9 cellular contexts compared by ENCODE assay signal in genomic region chr4:101135371-101136010, GRCh38.
DNase-seq lines count a peak whose midpoint lies in the region; ATAC-seq and TF ChIP-seq lines count a peak whose summit lies in the region.
"Had no signal": no experiment of that assay in that cellular context is flagged by ENCODE, and none has a peak within 500 bp of the region (broad histone marks: within the 10 kb centered on the region; RNA-seq: fewer than 3 reads in every experiment).

No MANE protein-coding gene starts in this region.

- no peaks in the 10 kb centered on the region for H3K9me3 ChIP-seq in WERI-Rb-1 (ENCODE audit: severe bottlenecking)
- no peaks in the 10 kb centered on the region for H3K9me3 ChIP-seq in vagina

- no peaks in the 10 kb centered on the region for H3K27me3 ChIP-seq in WERI-Rb-1 (ENCODE audit: insufficient read depth, low read depth, severe bottlenecking)
- H3K27me3 ChIP-seq in vagina: no peaks in the 10 kb centered on the region

- intact Hi-C loops in vagina (cut with DNase I): no loop called here

- no peak for TF ChIP-seq CTCF in GM12864 (IDR thresholded peaks at IDR 0.05; ENCODE audit: low read depth, low read length, missing control alignments)
- no peak for TF ChIP-seq CTCF in epithelial cell of proximal tubule (conservative IDR thresholded peaks at IDR 0.05; ENCODE audit: low read depth, low read length)
- TF ChIP-seq CTCF in WERI-Rb-1 (IDR thresholded peaks at IDR 0.05; ENCODE audit: low read depth, low read length): no peak
- TF ChIP-seq CTCF in vagina (IDR thresholded peaks at IDR 0.05): no peak

- DNase-seq in GM12864 (ENCODE audit: low read depth): no peak
- no peak for DNase-seq in epithelial cell of proximal tubule (ENCODE audit: low read depth)
- DNase-seq in WERI-Rb-1: no peak
- DNase-seq in mesenteric fat pad (ENCODE audit: low spot score): no peak
- DNase-seq in HCEC 1CT: no peak
- no peak for DNase-seq in vagina (ENCODE audit: extremely low spot score in 2 of 2)
- DNase-seq: NCI-H446 had no signal

- H3K36me3 ChIP-seq in WERI-Rb-1 (no peaks in the 10 kb centered on the region), vagina (no peaks in the 10 kb centered on the region)

- H3K4me3 ChIP-seq in GM12864 (ENCODE audit: low read depth, low read length) (peak overlapping the region; percentile 2; the same call in 1 of the 2 replicates), epithelial cell of proximal tubule (ENCODE audit: low read depth, low read length) (peak overlapping the region; percentile 16), WERI-Rb-1 (ENCODE audit: low read depth, low read length) (no peak overlapping the region), vagina (no peak overlapping the region)

- peaks cover 20% of the 10 kb centered on the region for H3K4me1 ChIP-seq in vagina

- H3K27ac ChIP-seq in WERI-Rb-1 (no peak overlapping the region), vagina (no peak overlapping the region)

- ATAC-seq in GM19468 (IDR thresholded peaks at IDR 0.05; ENCODE audit: extremely low read depth, unreplicated experiment): peak; percentile 58
- ATAC-seq in HG03457 (IDR thresholded peaks at IDR 0.05; ENCODE audit: unreplicated experiment): peak; percentile 83

- no peak for TF ChIP-seq POLR2A in vagina (IDR thresholded peaks at IDR 0.05)

Comparison
In these comparisons a context has a peak if more than half of its experiments do, and no peak if none do; other contexts are left out.
1. H3K4me3 ChIP-seq: peak in GM12864 (single experiment) and epithelial cell of proximal tubule (single experiment); none in WERI-Rb-1 (single experiment) and vagina (0 of 2).